Comparison of ENCODE assay signal across 12 cellular contexts in the genomic region with DNA sequence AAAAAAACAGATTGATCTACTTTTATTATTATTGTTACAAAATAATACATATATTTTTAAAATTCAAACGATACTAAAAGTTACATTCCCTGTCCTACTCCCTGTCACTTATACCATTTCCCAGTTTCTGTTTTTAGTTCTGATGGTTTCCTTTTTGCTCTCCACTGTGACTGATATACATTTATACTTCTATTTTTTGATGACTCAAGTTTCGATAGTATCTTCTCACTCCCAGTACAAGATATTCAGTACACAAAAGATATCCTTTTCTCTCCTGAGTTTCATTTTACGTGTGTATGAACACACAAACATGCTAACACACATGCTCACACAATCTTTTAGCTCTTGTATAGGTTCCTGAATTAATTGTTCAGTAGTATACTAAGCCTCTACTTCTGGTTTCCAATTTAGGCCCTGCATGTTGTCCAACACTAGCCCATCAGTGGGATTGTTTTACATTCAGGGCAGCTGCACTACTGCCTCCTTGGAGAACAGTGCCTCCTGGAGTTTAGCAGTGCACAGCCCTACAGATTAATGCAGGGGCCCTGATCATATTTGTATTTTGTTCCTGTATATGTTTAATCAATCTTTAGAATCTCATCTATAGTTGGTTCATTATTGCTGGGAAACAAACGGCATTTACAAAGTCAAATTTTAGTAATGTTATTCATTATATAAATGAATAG.
A peak's percentile ranks its signal among the peaks of the same experiment; 100 is the strongest.
DNase-seq lines count a peak whose midpoint lies in the region; ATAC-seq and TF ChIP-seq lines count a peak whose summit lies in the region.
"Had no signal": no experiment of that assay in that cellular context is flagged by ENCODE, and none has a peak within 500 bp of the region (broad histone marks: within the 10 kb centered on the region; RNA-seq: fewer than 3 reads in every experiment).

No MANE protein-coding gene starts in this region.

- H3K9me3 Mint-ChIP-seq in effector memory CD8-positive, alpha-beta T cell = no peaks in the 10 kb centered on the region
- H3K9me3 Mint-ChIP-seq: central memory CD8-positive, alpha-beta T cell had no signal

- no peak overlapping the region for H3K27ac ChIP-seq in brain microvascular endothelial cell

- TF ChIP-seq CTCF in GM12874 (IDR thresholded peaks at IDR 0.05; ENCODE audit: insufficient read depth, low read depth, low read length) = peak; percentile 15; the same call in 1 of the 2 replicates
- TF ChIP-seq CTCF in brain microvascular endothelial cell (IDR thresholded peaks at IDR 0.05; ENCODE audit: low read depth, low read length, missing control alignments) = peak; percentile 61

- no peaks in the 10 kb centered on the region for H3K36me3 ChIP-seq in brain microvascular endothelial cell (replicated peaks)

- no peak overlapping the region for H3K4me3 Mint-ChIP-seq in effector memory CD8-positive, alpha-beta T cell
- H3K4me3 Mint-ChIP-seq: central memory CD8-positive, alpha-beta T cell had no signal

- ATAC-seq in HG03565 (IDR thresholded peaks at IDR 0.05; ENCODE audit: unreplicated experiment) (peak; percentile 51), HG03280 (IDR thresholded peaks at IDR 0.05; ENCODE audit: unreplicated experiment) (no peak), esophagus mucosa (no peak)
- ATAC-seq in effector memory CD8-positive, alpha-beta T cell (replicated peaks) = no peak

- H3K27me3 Mint-ChIP-seq in effector memory CD8-positive, alpha-beta T cell = peaks cover 0 to 6% of the 10 kb centered on the region in 2 donors
- H3K27me3 Mint-ChIP-seq: central memory CD8-positive, alpha-beta T cell had no signal

- H3K4me3 ChIP-seq in brain microvascular endothelial cell (ENCODE audit: low read depth, low read length) = no peak overlapping the region

- no peak overlapping the region for H3K27ac Mint-ChIP-seq in effector memory CD8-positive, alpha-beta T cell

- DNase-seq in brain microvascular endothelial cell (no peak), myocyte (ENCODE audit: low read depth) (peak; percentile 59), NCI-H2227 treated with DMSO at 0.1 percent for 48 hours (lab: John Stamatoyannopoulos, UW) (no peak)
- DNase-seq in effector memory CD8-positive, alpha-beta T cell = no peak
- DNase-seq: DND-41, NCI-H1105 treated with DMSO at 0.1 percent for 48 hours, nucleus accumbens had no signal

- H3K4me1 Mint-ChIP-seq in effector memory CD8-positive, alpha-beta T cell (ENCODE audit: low read depth in 2 of 2) = no peaks in the 10 kb centered on the region
- H3K4me1 Mint-ChIP-seq: central memory CD8-positive, alpha-beta T cell had no signal

- in situ Hi-C loops in brain microvascular endothelial cell (cut with HindIII; ENCODE audit: low pct_ligation_motif_present, low sequenced_read_pairs) = no loop called here

- H3K36me3 Mint-ChIP-seq in effector memory CD8-positive, alpha-beta T cell (ENCODE audit: insufficient read depth) = no peaks in the 10 kb centered on the region

- no peaks in the 10 kb centered on the region for H3K27me3 ChIP-seq in brain microvascular endothelial cell (replicated peaks)
